In genomic region chr13:110821837-110822684, GRCh38 we compare ENCODE assay signal across 7 cellular contexts.
A peak's percentile ranks its signal among the peaks of the same experiment; 100 is the strongest.
DNase-seq lines count a peak whose midpoint lies in the region; ATAC-seq and TF ChIP-seq lines count a peak whose summit lies in the region.
"Not testable (repeated sequence)": the region's sequence is repeated elsewhere in the genome, so short reads cannot be mapped to it uniquely, and the experiment has no call there.

No MANE protein-coding gene starts in this region.

- peak overlapping the region; percentile 27; the same call in 1 of the 2 replicates for H3K27ac Mint-ChIP-seq in GM23338
- peak overlapping the region; percentile 12 for H3K27ac Mint-ChIP-seq in activated CD4-positive, alpha-beta T cell treated with anti-CD3 and anti-CD28 coated beads for 36 hours
- H3K27ac Mint-ChIP-seq in activated CD8-positive, alpha-beta memory T cell treated with anti-CD3 and anti-CD28 coated beads, Interleukin-2, amount 10 ng/mL, durations not matched to agents 7 days and 5 days = peak overlapping the region; percentile 83
- not testable (repeated sequence) for H3K27ac Mint-ChIP-seq in activated naive CD4-positive, alpha-beta T cell treated with anti-CD3 and anti-CD28 coated beads, Interleukin-2, amount 10 ng/mL, durations not matched to agents 7 days and 5 days; central memory CD8-positive, alpha-beta T cell (ENCODE audit: low read depth)
- H3K27ac Mint-ChIP-seq in neural crest cell (ENCODE audit: unreplicated experiment) = peak overlapping the region; percentile 65
- peak overlapping the region; percentile 77 to 87 for H3K27ac Mint-ChIP-seq in stimulated activated naive CD8-positive, alpha-beta T cell treated with anti-CD3 and anti-CD28 coated beads, Interleukin-15, amount 100 ng/mL, for 72 hours

- POLR2A ChIA-PET in activated CD4-positive, alpha-beta T cell treated with anti-CD3 and anti-CD28 coated beads for 36 hours (lab: Charles Lee) = interaction anchor here (0.6 to 1.5 kb wide), 2 partner anchors 92 to 109 kb away, joined by 3 to 4 read pairs; no protein-coding TSS in a partner anchor

- not testable (repeated sequence) for H3K4me3 ChIP-seq in GM23338

- not testable (repeated sequence) for TF ChIP-seq CTCF in GM23338 (conservative IDR thresholded peaks at IDR 0.05; ENCODE audit: low read depth in 2 of 2); neural crest cell (conservative IDR thresholded peaks at IDR 0.05)

- not testable (repeated sequence) for H3K27ac ChIP-seq in GM23338 (ENCODE audit: low read depth)

- H3K79me2 ChIP-seq in GM23338 (replicated peaks; ENCODE audit: insufficient read depth) = not testable (repeated sequence)

- H3K36me3 ChIP-seq in GM23338 (ENCODE audit: insufficient read depth) = not testable (repeated sequence)

- not testable (repeated sequence) for H3F3A ChIP-seq in GM23338 (replicated peaks; ENCODE audit: low read depth)

- not testable (repeated sequence) for H3K9me2 ChIP-seq in GM23338 (ENCODE audit: insufficient read depth)

- H3K36me3 Mint-ChIP-seq in GM23338 (ENCODE audit: low read depth); activated CD4-positive, alpha-beta T cell treated with anti-CD3 and anti-CD28 coated beads for 36 hours (ENCODE audit: low read depth); activated naive CD4-positive, alpha-beta T cell treated with anti-CD3 and anti-CD28 coated beads, Interleukin-2, amount 10 ng/mL, durations not matched to agents 7 days and 5 days; central memory CD8-positive, alpha-beta T cell (ENCODE audit: insufficient read depth); neural crest cell (ENCODE audit: low read depth): not testable (repeated sequence)
- peaks cover 11% of the 10 kb centered on the region for H3K36me3 Mint-ChIP-seq in activated CD8-positive, alpha-beta memory T cell treated with anti-CD3 and anti-CD28 coated beads, Interleukin-2, amount 10 ng/mL, durations not matched to agents 7 days and 5 days

- H2AFZ ChIP-seq in GM23338 = 0 out of 2 replicates have a peak overlapping the region, but pooled peaks have one; percentile 78

- not testable (repeated sequence) for DNase-seq in GM23338 (ENCODE audit: low spot score); activated naive CD4-positive, alpha-beta T cell treated with anti-CD3 and anti-CD28 coated beads, Interleukin-2, amount 10 ng/mL, durations not matched to agents 7 days and 5 days; central memory CD8-positive, alpha-beta T cell (ENCODE audit: low spot score in 2 of 2); neural crest cell (ENCODE audit: low read depth, low spot score)
- peak; percentile 30 for DNase-seq in activated CD4-positive, alpha-beta T cell treated with anti-CD3 and anti-CD28 coated beads for 36 hours
- DNase-seq in activated CD8-positive, alpha-beta memory T cell treated with anti-CD3 and anti-CD28 coated beads, Interleukin-2, amount 10 ng/mL, durations not matched to agents 7 days and 5 days = peak; percentile 61
- DNase-seq in stimulated activated naive CD8-positive, alpha-beta T cell treated with anti-CD3 and anti-CD28 coated beads, Interleukin-15, amount 100 ng/mL, for 72 hours = peak; percentile 16 to 27

- H3K27me3 ChIP-seq in GM23338 (ENCODE audit: insufficient read depth) = not testable (repeated sequence)

- CTCF ChIA-PET in activated CD4-positive, alpha-beta T cell treated with anti-CD3 and anti-CD28 coated beads for 36 hours (lab: Charles Lee) = not testable (repeated sequence)
- CTCF ChIA-PET in activated CD8-positive, alpha-beta memory T cell treated with anti-CD3 and anti-CD28 coated beads, Interleukin-2, amount 10 ng/mL, durations not matched to agents 7 days and 5 days (lab: Charles Lee) = interaction anchor here (0.9 to 1.9 kb wide), 8 partner anchors 93 to 366 kb away, joined by 3 to 9 read pairs (median 4); no protein-coding TSS in a partner anchor
- CTCF ChIA-PET in activated naive CD4-positive, alpha-beta T cell treated with anti-CD3 and anti-CD28 coated beads, Interleukin-2, amount 10 ng/mL, durations not matched to agents 7 days and 5 days (lab: Charles Lee) = interaction anchor here (0.6 to 1.5 kb wide), 3 partner anchors 22 to 366 kb away, joined by 3 to 8 read pairs (median 3); no protein-coding TSS in a partner anchor

- not testable (repeated sequence) for H3K27me3 Mint-ChIP-seq in GM23338 (ENCODE audit: insufficient read depth, low read depth, poor library complexity); activated CD4-positive, alpha-beta T cell treated with anti-CD3 and anti-CD28 coated beads for 36 hours; activated CD8-positive, alpha-beta memory T cell treated with anti-CD3 and anti-CD28 coated beads, Interleukin-2, amount 10 ng/mL, durations not matched to agents 7 days and 5 days; central memory CD8-positive, alpha-beta T cell; neural crest cell (ENCODE audit: low read depth); stimulated activated naive CD8-positive, alpha-beta T cell treated with anti-CD3 and anti-CD28 coated beads, Interleukin-15, amount 100 ng/mL, for 72 hours
- H3K27me3 Mint-ChIP-seq in activated naive CD4-positive, alpha-beta T cell treated with anti-CD3 and anti-CD28 coated beads, Interleukin-2, amount 10 ng/mL, durations not matched to agents 7 days and 5 days = peaks cover 22% of the 10 kb centered on the region

- not testable (repeated sequence) for H3K9me3 Mint-ChIP-seq in GM23338; activated CD4-positive, alpha-beta T cell treated with anti-CD3 and anti-CD28 coated beads for 36 hours (ENCODE audit: low read depth); activated CD8-positive, alpha-beta memory T cell treated with anti-CD3 and anti-CD28 coated beads, Interleukin-2, amount 10 ng/mL, durations not matched to agents 7 days and 5 days (ENCODE audit: low read depth); activated naive CD4-positive, alpha-beta T cell treated with anti-CD3 and anti-CD28 coated beads, Interleukin-2, amount 10 ng/mL, durations not matched to agents 7 days and 5 days; central memory CD8-positive, alpha-beta T cell; neural crest cell; stimulated activated naive CD8-positive, alpha-beta T cell treated with anti-CD3 and anti-CD28 coated beads, Interleukin-15, amount 100 ng/mL, for 72 hours

- not testable (repeated sequence) for H3K4me1 ChIP-seq in GM23338 (ENCODE audit: insufficient read depth)

- not testable (repeated sequence) for H3K4me3 Mint-ChIP-seq in GM23338, neural crest cell
- H3K4me3 Mint-ChIP-seq in activated CD4-positive, alpha-beta T cell treated with anti-CD3 and anti-CD28 coated beads for 36 hours = peak overlapping the region; percentile 53
- H3K4me3 Mint-ChIP-seq in activated CD8-positive, alpha-beta memory T cell treated with anti-CD3 and anti-CD28 coated beads, Interleukin-2, amount 10 ng/mL, durations not matched to agents 7 days and 5 days = peak overlapping the region; percentile 76
- peak overlapping the region; percentile 44 for H3K4me3 Mint-ChIP-seq in activated naive CD4-positive, alpha-beta T cell treated with anti-CD3 and anti-CD28 coated beads, Interleukin-2, amount 10 ng/mL, durations not matched to agents 7 days and 5 days
- peak overlapping the region; percentile 66 for H3K4me3 Mint-ChIP-seq in central memory CD8-positive, alpha-beta T cell
- peak overlapping the region; percentile 81 to 92 for H3K4me3 Mint-ChIP-seq in stimulated activated naive CD8-positive, alpha-beta T cell treated with anti-CD3 and anti-CD28 coated beads, Interleukin-15, amount 100 ng/mL, for 72 hours

- H3K4me2 ChIP-seq in GM23338 = not testable (repeated sequence)

- not testable (repeated sequence) for H3K4me1 Mint-ChIP-seq in GM23338; activated CD4-positive, alpha-beta T cell treated with anti-CD3 and anti-CD28 coated beads for 36 hours; activated naive CD4-positive, alpha-beta T cell treated with anti-CD3 and anti-CD28 coated beads, Interleukin-2, amount 10 ng/mL, durations not matched to agents 7 days and 5 days; central memory CD8-positive, alpha-beta T cell; neural crest cell
- peaks cover 25% of the 10 kb centered on the region for H3K4me1 Mint-ChIP-seq in activated CD8-positive, alpha-beta memory T cell treated with anti-CD3 and anti-CD28 coated beads, Interleukin-2, amount 10 ng/mL, durations not matched to agents 7 days and 5 days
- peaks cover 21% of the 10 kb centered on the region for H3K4me1 Mint-ChIP-seq in stimulated activated naive CD8-positive, alpha-beta T cell treated with anti-CD3 and anti-CD28 coated beads, Interleukin-15, amount 100 ng/mL, for 72 hours

- not testable (repeated sequence) for H4K20me1 ChIP-seq in GM23338 (replicated peaks; ENCODE audit: insufficient read depth)

- not testable (repeated sequence) for ATAC-seq in GM23338; activated CD4-positive, alpha-beta T cell treated with anti-CD3 and anti-CD28 coated beads for 36 hours; central memory CD8-positive, alpha-beta T cell (replicated peaks; ENCODE audit: extremely low read depth, poor library complexity, severe bottlenecking); stimulated activated naive CD8-positive, alpha-beta T cell treated with anti-CD3 and anti-CD28 coated beads, Interleukin-15, amount 100 ng/mL, for 72 hours
- ATAC-seq in activated CD8-positive, alpha-beta memory T cell treated with anti-CD3 and anti-CD28 coated beads, Interleukin-2, amount 10 ng/mL, durations not matched to agents 7 days and 5 days = peak; percentile 57

- intact Hi-C loops in activated CD4-positive, alpha-beta T cell treated with anti-CD3 and anti-CD28 coated beads for 36 hours (cut with DNase I, micrococcal nuclease) = not testable (repeated sequence)
